In genomic region chr7:50632561-50633413, GRCh38 we compare ENCODE assay signal across 8 cellular contexts.
A peak's percentile ranks its signal among the peaks of the same experiment; 100 is the strongest.
DNase-seq lines count a peak whose midpoint lies in the region; ATAC-seq and TF ChIP-seq lines count a peak whose summit lies in the region.

No MANE protein-coding gene starts in this region.

- peak; percentile 96 for TF ChIP-seq CTCF in AG09309 (IDR thresholded peaks at IDR 0.05; ENCODE audit: control insufficient read depth, insufficient read depth, low read depth, low read length, missing control alignments)

- no peak overlapping the region for H3K4me3 ChIP-seq in AG09309 (ENCODE audit: control insufficient read depth, low read depth, low read length)

- DNase-seq in AG09309 (ENCODE audit: low read depth) (no peak), NCI-H82 treated with DMSO at 0.1 percent for 48 hours (lab: John Stamatoyannopoulos, UW; ENCODE audit: unreplicated experiment) (peak; percentile 18), fibroblast of gingiva (ENCODE audit: low read depth) (peak; percentile 54), pons (ENCODE audit: low spot score) (peak; percentile 15)
- DNase-seq in activated CD8-positive, alpha-beta memory T cell treated with anti-CD3 and anti-CD28 coated beads, Interleukin-2, amount 50 U/mL, for 24 hours (ENCODE audit: extremely low read depth), result peak; percentile 19

- ATAC-seq in GM18502 (IDR thresholded peaks at IDR 0.05; ENCODE audit: poor library complexity, unreplicated experiment), result peak; percentile 89
- peak; percentile 86 for ATAC-seq in HG02973 (IDR thresholded peaks at IDR 0.05; ENCODE audit: unreplicated experiment)
- ATAC-seq in GM21737 (IDR thresholded peaks at IDR 0.05; ENCODE audit: unreplicated experiment), result no peak
